18 cellular contexts compared by ENCODE assay signal in the genomic region with DNA sequence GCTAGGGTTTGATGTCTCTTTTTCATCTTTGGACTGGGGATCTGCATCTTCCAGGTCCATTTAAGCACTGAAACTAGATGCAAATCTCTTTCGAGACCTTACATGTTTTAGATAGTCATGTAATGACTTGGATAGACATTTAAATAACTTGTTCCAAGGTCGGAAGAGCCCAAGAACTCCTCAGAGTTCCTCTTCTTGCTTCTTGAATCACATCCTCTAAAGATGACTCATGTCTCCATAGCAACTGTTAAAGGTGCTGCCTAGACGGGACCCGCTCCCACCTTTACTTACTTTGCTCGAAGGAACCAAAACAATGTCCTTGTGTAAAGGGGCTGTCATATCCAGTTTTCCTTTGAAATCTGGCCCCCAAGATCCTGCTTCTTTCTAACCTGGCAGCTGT.
DNase-seq lines count a peak whose midpoint lies in the region; ATAC-seq, FAIRE-seq and TF ChIP-seq lines count a peak whose summit lies in the region.
"Had no signal": no experiment of that assay in that cellular context is flagged by ENCODE, and none has a peak within 500 bp of the region (broad histone marks: within the 10 kb centered on the region; RNA-seq: fewer than 3 reads in every experiment).

No MANE protein-coding gene starts in this region.

- TF ChIP-seq POLR2A in H1 (IDR thresholded peaks at IDR 0.05; ENCODE audit: control extremely low read depth in 1 of 2, low read depth in 2 of 2, low read length in 2 of 2) (no peak), sigmoid colon (IDR thresholded peaks at IDR 0.05) (no peak)

- no peak overlapping the region for H3K4ac ChIP-seq in H1 (replicated peaks; ENCODE audit: insufficient read length, low read depth, low read length)

- no peak overlapping the region for H3K23ac ChIP-seq in H1 (ENCODE audit: insufficient read length)

- TF ChIP-seq CTCF in H1 (IDR thresholded peaks at IDR 0.05; ENCODE audit: control extremely low read depth in 1 of 3, insufficient read depth in 1 of 3, low read depth in 1 of 3, low read length in 3 of 3) (no peak), sigmoid colon (IDR thresholded peaks at IDR 0.05) (no peak)

- H3K36me3 ChIP-seq in H1 (ENCODE audit: control insufficient read depth in 2 of 4, insufficient read depth in 4 of 4, low read length in 3 of 4) (peaks cover 0 to 12% (median 2%) of the 10 kb centered on the region in 4 experiments; a peak in 3 of 8 replicates), sigmoid colon (peaks cover 0 to 3% (median 0%) of the 10 kb centered on the region in 4 donors)
- H3K36me3 ChIP-seq: HAP-1, MG63 had no signal

- peaks cover 0 to 9% (median 0%) of the 10 kb centered on the region in 4 experiments; a peak in 2 of 7 replicates for H3K4me1 ChIP-seq in H1 (replicated peaks in 1 of 4; ENCODE audit: control insufficient read depth in 3 of 4, insufficient read depth in 4 of 4, low read length in 3 of 4)
- H3K4me1 ChIP-seq in sigmoid colon: peaks cover 0 to 78% (median 46%) of the 10 kb centered on the region in 4 donors
- H3K4me1 ChIP-seq: HAP-1 had no signal

- CTCF ChIA-PET in H1 (lab: Charles Lee; ENCODE audit: partially characterized antibody): interaction anchor here (1.0 kb wide), 1 partner anchor 39 kb away, joined by 3 read pairs; no protein-coding TSS in a partner anchor

- no peaks in the 10 kb centered on the region for H3K79me1 ChIP-seq in H1 (ENCODE audit: low read depth, low read length)

- H3K4me3 ChIP-seq in H1 (ENCODE audit: extremely low read depth in 1 of 4, insufficient read depth in 2 of 4, low read depth in 3 of 4, low read length in 4 of 4) (no peak overlapping the region), sigmoid colon (no peak overlapping the region)
- H3K4me3 ChIP-seq: HAP-1, lung, MG63 had no signal

- TF ChIP-seq EP300 in H1 (IDR thresholded peaks at IDR 0.05; ENCODE audit: borderline replicate concordance in 1 of 2, low read depth in 2 of 2, low read length in 2 of 2) (no peak), sigmoid colon (IDR thresholded peaks at IDR 0.05) (no peak)

- FAIRE-seq in H1 (lab: Jason Lieb, UNC) (no peak), RCC 7860 (lab: Jason Lieb, UNC) (no peak)
- FAIRE-seq: GM12891 had no signal

- H3K23me2 ChIP-seq in H1 (ENCODE audit: low read depth, low read length): no peaks in the 10 kb centered on the region

- H3K14ac ChIP-seq in H1 (ENCODE audit: insufficient read length): no peak overlapping the region

- no peak overlapping the region for H4K8ac ChIP-seq in H1 (ENCODE audit: extremely low read depth, insufficient read depth, low read length)

- TF ChIP-seq RAD21 in H1 (IDR thresholded peaks at IDR 0.05 in 1 of 2, conservative IDR thresholded peaks at IDR 0.05 in 1 of 2; ENCODE audit: low read depth in 2 of 2, low read length in 2 of 2): no peak

- no peak overlapping the region for H2AFZ ChIP-seq in H1 (ENCODE audit: low read length)

- no peak overlapping the region for H2BK12ac ChIP-seq in H1 (ENCODE audit: low read depth, low read length)

- no peak overlapping the region for H4K5ac ChIP-seq in H1 (ENCODE audit: insufficient read length, low read depth, low read length)

- H2BK20ac ChIP-seq in H1 (ENCODE audit: low read length): no peak overlapping the region

- H3K9ac ChIP-seq in H1 (replicated peaks in 1 of 4; ENCODE audit: extremely low read depth in 1 of 4, low read depth in 3 of 4, low read length in 3 of 4): no peak overlapping the region

- WGBS in H1 (ENCODE audit: extremely low coverage in 1 of 2, insufficient coverage in 1 of 2, insufficient read length in 1 of 2, insufficient replicate concordance in 2 of 2, low coverage in 1 of 2, low lambda C conversion rate in 2 of 2, missing lambda C conversion rate in 1 of 2), 2 experiments: 92% methylated on average over 5 of the region's 5 CpGs; no CpG with 5 or more reads in 1 of the 2 experiments
- WGBS in sigmoid colon, 2 donors: 91 to 95% methylated on average over 5 of the region's 5 CpGs

- H3K18ac ChIP-seq in H1 (ENCODE audit: extremely low read depth, low read length): no peak overlapping the region

- DNase-seq in Daoy (ENCODE audit: low read depth): peak; percentile 17
- DNase-seq in NCI-H226: peak; percentile 10
- no peak for DNase-seq in H1 (ENCODE audit: low read depth in 1 of 2, low spot score in 2 of 2)
- no peak for DNase-seq in sigmoid colon
- no peak for DNase-seq in T-helper 1 cell
- no peak for DNase-seq in RCC 7860 (ENCODE audit: low spot score)
- DNase-seq: Calu3, GDM1, natural killer cell, NCI-H1930, NCI-H510A treated with DMSO at 0.1 percent for 48 hours, SW 1271 had no signal

- no peak overlapping the region for H4K91ac ChIP-seq in H1 (replicated peaks; ENCODE audit: insufficient read length, low read length)

- H2BK120ac ChIP-seq in H1 (replicated peaks; ENCODE audit: low read depth, low read length): no peak overlapping the region

- H3K56ac ChIP-seq in H1 (replicated peaks; ENCODE audit: insufficient read length, low read depth, low read length): no peak overlapping the region

- no peak overlapping the region for H3K4me2 ChIP-seq in H1 (ENCODE audit: insufficient read depth in 1 of 2, low read depth in 2 of 2, low read length in 2 of 2)

- no peaks in the 10 kb centered on the region for H3K79me2 ChIP-seq in H1 (ENCODE audit: control insufficient read depth in 1 of 2, insufficient read depth in 2 of 2, low read length in 2 of 2)

- intact Hi-C loops in sigmoid colon (cut with DNase I): loop anchor here (5.0 kb wide), 2 partner anchors 82 to 237 kb away; a partner anchor contains a TSS

- no peak overlapping the region for H2AK5ac ChIP-seq in H1 (ENCODE audit: low read depth, low read length)

- no peak overlapping the region for H2BK5ac ChIP-seq in H1 (ENCODE audit: low read depth, low read length)

- H3K9me3 ChIP-seq in H1 (ENCODE audit: insufficient read depth in 2 of 2, low read depth in 1 of 2, low read length in 1 of 2) (no peaks in the 10 kb centered on the region), sigmoid colon (no peaks in the 10 kb centered on the region)
- H3K9me3 ChIP-seq: HAP-1, MG63 had no signal

- H3K27ac ChIP-seq in H1 (ENCODE audit: low read depth, low read length) (no peak overlapping the region), sigmoid colon (peak overlapping the region; percentile 86 to 91 (median 90))

- no peak overlapping the region for H2BK15ac ChIP-seq in H1 (ENCODE audit: low read length)

- POLR2A ChIA-PET in H1 (lab: Charles Lee; ENCODE audit: partially characterized antibody): no interaction called here

- ATAC-seq in GM19467 (IDR thresholded peaks at IDR 0.05; ENCODE audit: unreplicated experiment): no peak
- ATAC-seq in HG03571 (IDR thresholded peaks at IDR 0.05; ENCODE audit: unreplicated experiment): no peak
- ATAC-seq: natural killer cell had no signal

- H3K27me3 ChIP-seq in H1 (replicated peaks in 1 of 4; ENCODE audit: control insufficient read depth in 3 of 4, extremely low read depth in 1 of 4, insufficient read depth in 3 of 4, low read length in 3 of 4) (no peaks in the 10 kb centered on the region), sigmoid colon (no peaks in the 10 kb centered on the region)
- H3K27me3 ChIP-seq: MG63 had no signal

- H4K20me1 ChIP-seq in H1 (replicated peaks in 1 of 2; ENCODE audit: control insufficient read depth in 1 of 2, insufficient read depth in 2 of 2, low read length in 2 of 2): no peaks in the 10 kb centered on the region

TF ChIP-seq in H1, 55 proteins besides CTCF, POLR2A, EP300 and RAD21:
- TF ChIP-seq ZNF274 (IDR thresholded peaks at IDR 0.05; ENCODE audit: borderline replicate concordance, extremely low read depth, low read length) (no peak), JUND (IDR thresholded peaks at IDR 0.05; ENCODE audit: low read length) (0 out of 2 replicates have a peak, but pooled peaks have one; percentile 17)

Comparison
In these comparisons a context has a peak if more than half of its experiments do, and no peak if none do; other contexts are left out.
1. DNase-seq: peak in Daoy (single experiment) and NCI-H226 (single experiment); none in H1 (0 of 2), sigmoid colon (single experiment), T-helper 1 cell (0 of 5) and RCC 7860 (single experiment).